ENCODE assay signal across 36 cellular contexts in genomic region chr21:26307640-26308039, GRCh38.
"Had no signal": no experiment of that assay in that cellular context is flagged by ENCODE, and none has a peak within 500 bp of the region (broad histone marks: within the 10 kb centered on the region; RNA-seq: fewer than 3 reads in every experiment).

No MANE protein-coding gene starts in this region.

- H3K27ac Mint-ChIP-seq: activated naive CD4-positive, alpha-beta T cell treated with anti-CD3 and anti-CD28 coated beads for 36 hours; activated naive CD4-positive, alpha-beta T cell treated with anti-CD3 and anti-CD28 coated beads, Interleukin-2, amount 10 ng/mL, durations not matched to agents 7 days and 5 days; activated naive CD4-positive, alpha-beta T cell treated with anti-CD3 and anti-CD28 coated beads, Interleukin-2, amount 50 U/mL, for 24 hours; activated naive CD4-positive, alpha-beta T cell treated with anti-CD3 and anti-CD28 coated beads, Interleukin-2, amount 50 U/mL, for 72 hours; activated naive CD8-positive, alpha-beta T cell; activated naive CD8-positive, alpha-beta T cell treated with anti-CD3 and anti-CD28 coated beads for 36 hours; activated naive CD8-positive, alpha-beta T cell treated with anti-CD3 and anti-CD28 coated beads, Interleukin-2, amount 10 ng/mL, durations not matched to agents 7 days and 5 days; activated naive CD8-positive, alpha-beta T cell treated with anti-CD3 and anti-CD28 coated beads, Interleukin-2, amount 50 U/mL, for 24 hours; activated T-cell treated with anti-CD3 and anti-CD28 coated beads, Interleukin-2, amount 50 U/mL, for 24 hours; activated T-helper 1 cell treated with anti-CD3 and anti-CD28 coated beads, Interleukin-12 subunit alpha, Interleukin-12 subunit beta, Interleukin-2, Interleukin-4 antibody, amounts not matched to agents 30 ng/mL and 10 ng/mL and 1 ng/mL, durations not matched to agents 14 hours and 24 hours and 36 hours; activated T-helper 17 cell treated with anti-CD3 and anti-CD28 coated beads, Interleukin-2, amount 50 U/mL, for 72 hours; brain had no signal

- H3K36me3 ChIP-seq: adrenal gland, ascending aorta, brain microvascular endothelial cell, breast epithelium, cardiac muscle cell had no signal

- H3K27ac ChIP-seq: adrenal gland, ascending aorta, body of pancreas, brain microvascular endothelial cell, breast epithelium, cardiac muscle cell had no signal

- H3K9me3 Mint-ChIP-seq: activated naive CD4-positive, alpha-beta T cell treated with anti-CD3 and anti-CD28 coated beads, Interleukin-2, amount 50 U/mL, for 24 hours; activated T-cell treated with anti-CD3 and anti-CD28 coated beads, Interleukin-2, amount 50 U/mL, for 24 hours; activated T-cell treated with anti-CD3 and anti-CD28 coated beads, Interleukin-2, amount 50 U/mL, for 4 hours; activated T-helper 17 cell treated with anti-CD3 and anti-CD28 coated beads, Interleukin-2, amount 50 U/mL, for 72 hours had no signal

- ATAC-seq: activated naive CD8-positive, alpha-beta T cell treated with anti-CD3 and anti-CD28 coated beads, Interleukin-2, amount 50 U/mL, for 24 hours; activated T-cell treated with anti-CD3 and anti-CD28 coated beads, Interleukin-2, amount 50 U/mL, for 4 hours; activated T-helper 17 cell treated with anti-CD3 and anti-CD28 coated beads, Interleukin-2, amount 50 U/mL, for 72 hours; body of pancreas had no signal

- H3K4me3 Mint-ChIP-seq: activated naive CD4-positive, alpha-beta T cell treated with anti-CD3 and anti-CD28 coated beads for 36 hours; activated naive CD4-positive, alpha-beta T cell treated with anti-CD3 and anti-CD28 coated beads, Interleukin-2, amount 10 ng/mL, durations not matched to agents 7 days and 5 days; activated naive CD4-positive, alpha-beta T cell treated with anti-CD3 and anti-CD28 coated beads, Interleukin-2, amount 50 U/mL, for 24 hours; activated naive CD8-positive, alpha-beta T cell; activated naive CD8-positive, alpha-beta T cell treated with anti-CD3 and anti-CD28 coated beads for 36 hours; activated naive CD8-positive, alpha-beta T cell treated with anti-CD3 and anti-CD28 coated beads, Interleukin-2, amount 10 ng/mL, durations not matched to agents 7 days and 5 days; activated naive CD8-positive, alpha-beta T cell treated with anti-CD3 and anti-CD28 coated beads, Interleukin-2, amount 50 U/mL, for 24 hours; activated T-cell treated with anti-CD3 and anti-CD28 coated beads, Interleukin-2, amount 50 U/mL, for 24 hours; activated T-cell treated with anti-CD3 and anti-CD28 coated beads, Interleukin-2, amount 50 U/mL, for 4 hours; activated T-helper 1 cell treated with anti-CD3 and anti-CD28 coated beads, Interleukin-12 subunit alpha, Interleukin-12 subunit beta, Interleukin-2, Interleukin-4 antibody, amounts not matched to agents 30 ng/mL and 10 ng/mL and 1 ng/mL, durations not matched to agents 14 hours and 24 hours and 36 hours; activated T-helper 17 cell treated with anti-CD3 and anti-CD28 coated beads, Interleukin-2, amount 50 U/mL, for 72 hours; brain; central memory CD8-positive, alpha-beta T cell had no signal

- H3K27me3 Mint-ChIP-seq: activated naive CD4-positive, alpha-beta T cell treated with anti-CD3 and anti-CD28 coated beads, Interleukin-2, amount 10 ng/mL, durations not matched to agents 7 days and 5 days; activated naive CD8-positive, alpha-beta T cell treated with anti-CD3 and anti-CD28 coated beads, Interleukin-2, amount 10 ng/mL, durations not matched to agents 7 days and 5 days; activated naive CD8-positive, alpha-beta T cell treated with anti-CD3 and anti-CD28 coated beads, Interleukin-2, amount 50 U/mL, for 24 hours; central memory CD8-positive, alpha-beta T cell had no signal

- DNase-seq: activated effector memory CD4-positive, alpha-beta T cell treated with anti-CD3 and anti-CD28 coated beads, Interleukin-2, amount 50 U/mL, for 16 hours; activated effector memory CD4-positive, alpha-beta T cell treated with Interleukin-2 at 50 U/mL for 16 hours; activated gamma-delta T cell; activated gamma-delta T cell treated with Interleukin-2 at 50 U/mL for 16 hours; activated naive CD4-positive, alpha-beta T cell; activated naive CD4-positive, alpha-beta T cell treated with anti-CD3 and anti-CD28 coated beads for 36 hours; activated naive CD4-positive, alpha-beta T cell treated with anti-CD3 and anti-CD28 coated beads, Interleukin-2, amount 10 ng/mL, durations not matched to agents 7 days and 5 days; activated naive CD4-positive, alpha-beta T cell treated with anti-CD3 and anti-CD28 coated beads, Interleukin-2, amount 50 U/mL, for 16 hours; activated naive CD4-positive, alpha-beta T cell treated with Interleukin-2 at 50 U/mL for 16 hours; activated naive CD8-positive, alpha-beta T cell treated with anti-CD3 and anti-CD28 coated beads for 36 hours; activated naive CD8-positive, alpha-beta T cell treated with anti-CD3 and anti-CD28 coated beads, Interleukin-2, amount 10 ng/mL, durations not matched to agents 7 days and 5 days; activated naive CD8-positive, alpha-beta T cell treated with anti-CD3 and anti-CD28 coated beads, Interleukin-2, amount 50 U/mL, for 24 hours; activated T-cell treated with anti-CD3 and anti-CD28 coated beads, Interleukin-2, amount 50 U/mL, for 1 hour; activated T-cell treated with anti-CD3 and anti-CD28 coated beads, Interleukin-2, amount 50 U/mL, for 24 hours; activated T-cell treated with anti-CD3 and anti-CD28 coated beads, Interleukin-2, amount 50 U/mL, for 4 hours; activated T-cell treated with anti-CD3 and anti-CD28 coated beads, Interleukin-2, amount 50 U/mL, for 48 hours; adrenal gland; amniotic stem cell; amygdala; anterior cingulate cortex; aorta; body of pancreas; brain microvascular endothelial cell; caudate nucleus; central memory CD4-positive, alpha-beta T cell; cerebellar nuclear complex had no signal

- H3K4me1 Mint-ChIP-seq: activated naive CD4-positive, alpha-beta T cell treated with anti-CD3 and anti-CD28 coated beads, Interleukin-2, amount 10 ng/mL, durations not matched to agents 7 days and 5 days; activated naive CD4-positive, alpha-beta T cell treated with anti-CD3 and anti-CD28 coated beads, Interleukin-2, amount 50 U/mL, for 24 hours; activated naive CD8-positive, alpha-beta T cell treated with anti-CD3 and anti-CD28 coated beads, Interleukin-2, amount 50 U/mL, for 24 hours; activated T-helper 17 cell treated with anti-CD3 and anti-CD28 coated beads, Interleukin-2, amount 50 U/mL, for 72 hours; brain; central memory CD8-positive, alpha-beta T cell had no signal

- H3K4me3 ChIP-seq: adrenal gland, ascending aorta, body of pancreas, breast epithelium, cardiac muscle cell had no signal

- H3K36me3 Mint-ChIP-seq: activated naive CD4-positive, alpha-beta T cell treated with anti-CD3 and anti-CD28 coated beads, Interleukin-2, amount 10 ng/mL, durations not matched to agents 7 days and 5 days; activated naive CD4-positive, alpha-beta T cell treated with anti-CD3 and anti-CD28 coated beads, Interleukin-2, amount 50 U/mL, for 24 hours; activated naive CD8-positive, alpha-beta T cell; activated naive CD8-positive, alpha-beta T cell treated with anti-CD3 and anti-CD28 coated beads, Interleukin-2, amount 10 ng/mL, durations not matched to agents 7 days and 5 days; brain had no signal

- H3K4me1 ChIP-seq: adrenal gland, ascending aorta, body of pancreas, breast epithelium had no signal

- H3K27me3 ChIP-seq: adrenal gland, ascending aorta, body of pancreas, brain microvascular endothelial cell, breast epithelium, cardiac muscle cell had no signal
